ENCODE assay signal across 14 cellular contexts in the genomic region with DNA sequence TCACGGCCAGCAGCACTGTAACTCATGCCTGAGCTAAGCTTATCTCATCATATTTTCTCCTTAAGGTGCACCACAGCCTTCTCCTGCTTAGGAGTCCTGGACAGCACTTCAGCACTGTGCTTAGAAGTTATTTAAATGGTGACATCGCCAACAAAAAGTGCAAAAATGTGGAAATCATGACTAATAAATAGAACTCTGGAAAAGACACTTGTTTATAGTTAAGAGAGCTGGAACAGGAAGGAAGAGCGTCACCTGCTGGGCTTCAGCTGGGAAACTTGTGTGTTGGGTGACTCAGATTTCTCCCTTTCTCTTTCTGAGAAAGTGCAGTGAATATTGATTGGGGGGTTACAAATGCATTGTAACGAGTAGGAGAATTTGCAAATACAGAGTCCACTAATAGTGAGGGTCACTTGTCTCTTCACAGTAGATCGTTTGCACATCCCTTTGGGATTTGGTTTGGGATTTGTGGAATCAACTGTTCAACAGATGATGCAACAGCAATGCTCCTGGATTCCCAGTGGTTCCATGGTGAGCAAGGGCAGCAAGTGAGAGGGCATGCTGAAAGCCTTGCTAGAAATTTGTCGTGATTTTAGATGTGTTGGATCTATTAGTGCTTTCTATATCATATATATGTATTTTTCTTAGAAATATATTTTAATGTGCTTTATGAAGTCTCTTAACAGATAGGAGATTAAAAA.
DNase-seq lines count a peak whose midpoint lies in the region; ATAC-seq and TF ChIP-seq lines count a peak whose summit lies in the region.
"Had no signal": no experiment of that assay in that cellular context is flagged by ENCODE, and none has a peak within 500 bp of the region (broad histone marks: within the 10 kb centered on the region; RNA-seq: fewer than 3 reads in every experiment).

No MANE protein-coding gene starts in this region.

- no peaks in the 10 kb centered on the region for H3K4me1 ChIP-seq in mammary epithelial cell (ENCODE audit: insufficient read depth, low read length)

- TF ChIP-seq CTCF in mammary epithelial cell (conservative IDR thresholded peaks at IDR 0.05 in 1 of 2, IDR thresholded peaks at IDR 0.05 in 1 of 2; ENCODE audit: extremely low read depth in 1 of 2, insufficient read depth in 1 of 2, low read depth in 1 of 2, low read length in 2 of 2) = peak; percentile 23 to 50

- ATAC-seq in HG03039 (IDR thresholded peaks at IDR 0.05; ENCODE audit: unreplicated experiment) (no peak), GM21423 (IDR thresholded peaks at IDR 0.05; ENCODE audit: unreplicated experiment) (no peak), HG02759 (IDR thresholded peaks at IDR 0.05; ENCODE audit: unreplicated experiment) (no peak), HG02884 (IDR thresholded peaks at IDR 0.05; ENCODE audit: unreplicated experiment) (no peak)
- ATAC-seq: HCT116 had no signal

- H4K20me1 ChIP-seq in mammary epithelial cell (ENCODE audit: insufficient read depth, low read length) = no peaks in the 10 kb centered on the region

- CTCF ChIA-PET in mammary epithelial cell (lab: Charles Lee; ENCODE audit: low non-redundant PET) = no interaction called here

- H3K4me2 ChIP-seq in mammary epithelial cell (ENCODE audit: insufficient read depth, low read depth, low read length) = no peak overlapping the region

- no peak overlapping the region for H3K9ac ChIP-seq in mammary epithelial cell (ENCODE audit: insufficient read depth, low read length)

- no peak overlapping the region for H2AFZ ChIP-seq in mammary epithelial cell (ENCODE audit: low read depth, low read length)

- H3K27me3 ChIP-seq in mammary epithelial cell (ENCODE audit: insufficient read depth, low read length) = no peaks in the 10 kb centered on the region

- no peak overlapping the region for H3K4me3 ChIP-seq in mammary epithelial cell (replicated peaks in 1 of 3; ENCODE audit: insufficient read depth in 1 of 3, low read depth in 2 of 3, low read length in 3 of 3)

- H3K36me3 ChIP-seq in mammary epithelial cell (ENCODE audit: insufficient read depth, low read length) = no peaks in the 10 kb centered on the region

- intact Hi-C loops in mammary epithelial cell (cut with micrococcal nuclease) = no loop called here

- 29% methylated on average over 6 of the region's 6 CpGs for WGBS in mammary epithelial cell (ENCODE audit: low coverage, missing lambda C conversion rate)

- peak; percentile 16 for DNase-seq in COLO829 (ENCODE audit: low spot score)
- DNase-seq in HuH-7 (ENCODE audit: low spot score) = peak; percentile 3
- DNase-seq in mammary epithelial cell = no peak
- DNase-seq in iris pigment epithelial cell (ENCODE audit: low read depth) = peak; percentile 83
- DNase-seq: anterior cingulate cortex; CD4-positive, alpha-beta T cell; kidney; SIG-M5 had no signal

- H3K79me2 ChIP-seq in mammary epithelial cell (ENCODE audit: insufficient read depth, low read length) = no peaks in the 10 kb centered on the region

- in situ Hi-C loops in mammary epithelial cell (cut with MboI; ENCODE audit: low sequenced_read_pairs in 2 of 2) = no loop called here

- dilution Hi-C loops in mammary epithelial cell (cut with HindIII; ENCODE audit: low sequenced_read_pairs) = no loop called here

- BruUV-seq in mammary epithelial cell (replicated peaks; lab: Mats Ljungman, UMichigan) = no TSS peak

- H3K9me3 ChIP-seq in mammary epithelial cell (replicated peaks; ENCODE audit: insufficient read depth, low read length) = no peaks in the 10 kb centered on the region

- no peak overlapping the region for H3K27ac ChIP-seq in mammary epithelial cell (ENCODE audit: insufficient read depth, low read depth, low read length)
- H3K27ac ChIP-seq: epithelial cell of prostate had no signal
